ENCODE assay signal across 9 cellular contexts in the genomic region with DNA sequence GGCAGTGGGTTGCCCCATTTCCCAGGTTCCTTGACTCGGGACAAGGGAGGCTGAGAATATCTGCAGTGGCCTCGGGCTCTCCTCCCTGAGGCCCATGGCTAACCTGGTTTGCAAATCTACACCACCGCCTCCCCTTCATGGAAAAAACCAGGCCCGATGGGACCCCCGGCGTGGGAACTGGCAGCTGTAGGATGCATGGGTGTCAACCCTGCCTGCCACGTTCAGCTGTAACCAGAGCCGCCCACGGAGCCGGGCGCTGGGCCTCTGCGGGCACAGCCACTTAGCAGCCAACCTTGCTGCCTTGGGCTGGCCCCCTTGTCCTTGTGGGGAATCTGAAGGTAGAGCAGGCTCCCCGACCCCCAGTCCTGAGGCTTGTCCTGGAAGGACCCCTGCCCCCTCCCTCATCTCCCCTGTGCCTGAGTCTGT. TPM values are rescaled to one million over a fixed set of nuclear protein-coding genes. Genes with fewer than 3 reads are reported as not detected.
DNase-seq lines count a peak whose midpoint lies in the region; ATAC-seq and TF ChIP-seq lines count a peak whose summit lies in the region.
"Had no signal": no experiment of that assay in that cellular context is flagged by ENCODE, and none has a peak within 500 bp of the region (broad histone marks: within the 10 kb centered on the region; RNA-seq: fewer than 3 reads in every experiment).

No MANE protein-coding gene starts in this region.

- no peaks in the 10 kb centered on the region for H3K27me3 Mint-ChIP-seq in central memory CD8-positive, alpha-beta T cell

- H3K4me1 Mint-ChIP-seq in central memory CD8-positive, alpha-beta T cell: peaks cover 17% of the 10 kb centered on the region

- H3K4me3 Mint-ChIP-seq in central memory CD8-positive, alpha-beta T cell: peak overlapping the region; percentile 86

- DNase-seq in H7: peak; percentile 53
- DNase-seq in central memory CD8-positive, alpha-beta T cell (ENCODE audit: low spot score in 2 of 2): no peak
- no peak for DNase-seq in AG08395 (ENCODE audit: low spot score)
- DNase-seq: effector CD8-positive, alpha-beta T cell had no signal

- TF ChIP-seq CTCF in 22Rv1 (IDR thresholded peaks at IDR 0.05): no peak

- no peak overlapping the region for H3K4me3 ChIP-seq in H7 (ENCODE audit: insufficient read depth, low read depth, low read length)
- H3K4me3 ChIP-seq in muscle layer of duodenum (ENCODE audit: low read depth in 1 of 2, low read length in 2 of 2): peak overlapping the region; percentile 53 to 71

- no peak for ATAC-seq in central memory CD8-positive, alpha-beta T cell (replicated peaks; ENCODE audit: extremely low read depth, poor library complexity, severe bottlenecking)
- ATAC-seq in GM19351 (IDR thresholded peaks at IDR 0.05; ENCODE audit: unreplicated experiment): no peak
- no peak for ATAC-seq in GM18870 (IDR thresholded peaks at IDR 0.05; ENCODE audit: unreplicated experiment)
- ATAC-seq in HG02870 (IDR thresholded peaks at IDR 0.05; ENCODE audit: unreplicated experiment): no peak

- no peak overlapping the region for H3K27ac Mint-ChIP-seq in central memory CD8-positive, alpha-beta T cell (ENCODE audit: low read depth)

- H3K27ac ChIP-seq in 22Rv1: peak overlapping the region; percentile 69
- no peak overlapping the region for H3K27ac ChIP-seq in muscle layer of duodenum (ENCODE audit: low read length)

- peaks cover 8 to 40% of the 10 kb centered on the region in 2 donors for H3K4me1 ChIP-seq in muscle layer of duodenum (ENCODE audit: control insufficient read depth in 1 of 2, insufficient read depth in 2 of 2, low read length in 2 of 2)

- H3K36me3 Mint-ChIP-seq in central memory CD8-positive, alpha-beta T cell (ENCODE audit: insufficient read depth): peaks cover 9% of the 10 kb centered on the region

- H3K36me3 ChIP-seq in H7 (replicated peaks; ENCODE audit: control insufficient read depth, insufficient read depth, low read length) (no peaks in the 10 kb centered on the region), muscle layer of duodenum (ENCODE audit: control insufficient read depth in 1 of 2, insufficient read depth in 2 of 2, low read length in 2 of 2) (no peaks in the 10 kb centered on the region)

- H3K27me3 ChIP-seq in H7 (ENCODE audit: control insufficient read depth, insufficient read depth, low read length) (peaks cover 5% of the 10 kb centered on the region), muscle layer of duodenum (ENCODE audit: low read depth, low read length) (no peaks in the 10 kb centered on the region)

- H3K9me3 Mint-ChIP-seq in central memory CD8-positive, alpha-beta T cell: no peaks in the 10 kb centered on the region

- no peaks in the 10 kb centered on the region for H3K9me3 ChIP-seq in muscle layer of duodenum (ENCODE audit: control insufficient read depth in 1 of 2, low read length in 2 of 2)

RNA-seq across cellular contexts. Expression of gene PWWP2B, which starts 1.6 kb away (rescaled TPM):
- total RNA-seq in H7 (2014; rRNA removed; shearing (Covaris generic)): 14.3 and 15.3 TPM in 2 replicates
